In genomic region chr7:22879718-22880306, GRCh38 we compare ENCODE assay signal across 24 cellular contexts. TPM values are rescaled to one million over a fixed set of nuclear protein-coding genes. Genes with fewer than 3 reads are reported as not detected.
A peak's percentile ranks its signal among the peaks of the same experiment; 100 is the strongest.
DNase-seq lines count a peak whose midpoint lies in the region; ATAC-seq, FAIRE-seq and TF ChIP-seq lines count a peak whose summit lies in the region.
"Had no signal": no experiment of that assay in that cellular context is flagged by ENCODE, and none has a peak within 500 bp of the region (broad histone marks: within the 10 kb centered on the region; RNA-seq: fewer than 3 reads in every experiment).

No MANE protein-coding gene starts in this region.

- H2BK5ac ChIP-seq in H1 (ENCODE audit: low read depth, low read length): no peak overlapping the region

- no peaks in the 10 kb centered on the region for H4K20me1 ChIP-seq in GM23338 (replicated peaks; ENCODE audit: insufficient read depth)
- H4K20me1 ChIP-seq in H1 (replicated peaks in 1 of 2; ENCODE audit: control insufficient read depth in 1 of 2, insufficient read depth in 2 of 2, low read length in 2 of 2): no peaks in the 10 kb centered on the region

- peaks cover 6% of the 10 kb centered on the region; the same call in 1 of the 2 replicates for H3K9me2 ChIP-seq in GM23338 (ENCODE audit: insufficient read depth)

- FAIRE-seq in H1 (lab: Jason Lieb, UNC) (no peak), frontal cortex (lab: Jason Lieb, UNC) (no peak)
- FAIRE-seq: GM12878, GM19239, HepG2 had no signal

- H3K4me3 ChIP-seq in GM23338 (no peak overlapping the region), H1 (ENCODE audit: extremely low read depth in 1 of 4, insufficient read depth in 2 of 4, low read depth in 3 of 4, low read length in 4 of 4) (no peak overlapping the region)
- H3K4me3 ChIP-seq: GM12878 had no signal

- POLR2A ChIA-PET in H1 (lab: Charles Lee; ENCODE audit: partially characterized antibody): interaction anchor here (11.9 kb wide), 1 partner anchor 16 kb away, joined by 125 read pairs; no protein-coding TSS in a partner anchor

- H3K4me2 ChIP-seq in GM23338: no peak overlapping the region
- H3K4me2 ChIP-seq in H1 (ENCODE audit: insufficient read depth in 1 of 2, low read depth in 2 of 2, low read length in 2 of 2): no peak overlapping the region

- no peak for TF ChIP-seq POLR2A in H1 (IDR thresholded peaks at IDR 0.05; ENCODE audit: control extremely low read depth in 1 of 2, low read depth in 2 of 2, low read length in 2 of 2)

- H3K14ac ChIP-seq in H1 (ENCODE audit: insufficient read length): no peak overlapping the region

- no peak overlapping the region for H4K8ac ChIP-seq in H1 (ENCODE audit: extremely low read depth, insufficient read depth, low read length)

- no peak overlapping the region for H3K23ac ChIP-seq in H1 (ENCODE audit: insufficient read length)

- no peak for TF ChIP-seq CTCF in GM23338 (conservative IDR thresholded peaks at IDR 0.05; ENCODE audit: low read depth in 2 of 2)
- no peak for TF ChIP-seq CTCF in H1 (IDR thresholded peaks at IDR 0.05; ENCODE audit: control extremely low read depth in 1 of 3, insufficient read depth in 1 of 3, low read depth in 1 of 3, low read length in 3 of 3)
- TF ChIP-seq CTCF in nephron progenitor cell (IDR thresholded peaks at IDR 0.05): no peak

- no peaks in the 10 kb centered on the region for H3K36me3 ChIP-seq in GM23338 (ENCODE audit: insufficient read depth)
- H3K36me3 ChIP-seq in H1 (ENCODE audit: control insufficient read depth in 2 of 4, insufficient read depth in 4 of 4, low read length in 3 of 4): no peaks in the 10 kb centered on the region
- H3K36me3 ChIP-seq: BE2C had no signal

- no peak for TF ChIP-seq RAD21 in H1 (IDR thresholded peaks at IDR 0.05 in 1 of 2, conservative IDR thresholded peaks at IDR 0.05 in 1 of 2; ENCODE audit: low read depth in 2 of 2, low read length in 2 of 2)

- H3K9ac ChIP-seq in H1 (replicated peaks in 1 of 4; ENCODE audit: extremely low read depth in 1 of 4, low read depth in 3 of 4, low read length in 3 of 4): no peak overlapping the region

- H3K4me1 Mint-ChIP-seq in GM23338 (peaks cover 7% of the 10 kb centered on the region; the same call in 2 of the 3 replicates), nephron progenitor cell (peaks cover 15% of the 10 kb centered on the region)

- H3K56ac ChIP-seq in H1 (replicated peaks; ENCODE audit: insufficient read length, low read depth, low read length): no peak overlapping the region

- H3K4me1 ChIP-seq in GM23338 (ENCODE audit: insufficient read depth) (no peaks in the 10 kb centered on the region), H1 (replicated peaks in 1 of 4; ENCODE audit: control insufficient read depth in 3 of 4, insufficient read depth in 4 of 4, low read length in 3 of 4) (0 out of 7 replicates have a peak, but pooled peaks cover 0 to 2% (median 0%) of the 10 kb centered on the region in 4 experiments)
- H3K4me1 ChIP-seq: BE2C had no signal

- no peak overlapping the region for H4K91ac ChIP-seq in H1 (replicated peaks; ENCODE audit: insufficient read length, low read length)

- H3K27ac ChIP-seq in GM23338 (ENCODE audit: low read depth): no peak overlapping the region
- H3K27ac ChIP-seq in H1 (ENCODE audit: low read depth, low read length): no peak overlapping the region

- DNase-seq in GM23338 (ENCODE audit: low spot score): no peak
- peak; percentile 27 to 31 for DNase-seq in Kasumi-1 (lab: John Stamatoyannopoulos, UW)
- DNase-seq in H1 (ENCODE audit: low read depth in 1 of 2, low spot score in 2 of 2): no peak
- DNase-seq in nephron progenitor cell: no peak
- no peak for DNase-seq in frontal cortex (ENCODE audit: low spot score in 2 of 2)
- DNase-seq in UCSD-AML1 (lab: John Stamatoyannopoulos, UW; ENCODE audit: unreplicated experiment): no peak
- no peak for DNase-seq in globus pallidus (ENCODE audit: low spot score)
- no peak for DNase-seq in T-helper 1 cell
- DNase-seq: 8988T; BE2C; C1 segment of cervical spinal cord; CD4-positive, CD25-positive, alpha-beta regulatory T cell; CD8-positive, alpha-beta memory T cell; COR-L47; DMS 273 treated with DMSO at 0.1 percent for 48 hours; DMS53; DND-41; EL; H7 had no signal

- H3K27me3 Mint-ChIP-seq in GM23338 (ENCODE audit: insufficient read depth, low read depth, poor library complexity) (peaks cover 6% of the 10 kb centered on the region), nephron progenitor cell (ENCODE audit: low read depth, poor library complexity) (peaks cover 3% of the 10 kb centered on the region)
- H3K27me3 Mint-ChIP-seq: CD4-positive, CD25-positive, alpha-beta regulatory T cell; IgD-negative memory B cell had no signal

- H3K27ac Mint-ChIP-seq in GM23338 (no peak overlapping the region), nephron progenitor cell (peak overlapping the region; percentile 40)
- H3K27ac Mint-ChIP-seq: IgD-negative memory B cell had no signal

- H2BK15ac ChIP-seq in H1 (ENCODE audit: low read length): no peak overlapping the region

- no peaks in the 10 kb centered on the region for H3K79me1 ChIP-seq in H1 (ENCODE audit: low read depth, low read length)

- no peaks in the 10 kb centered on the region for H3K9me3 ChIP-seq in H1 (ENCODE audit: insufficient read depth in 2 of 2, low read depth in 1 of 2, low read length in 1 of 2)
- H3K9me3 ChIP-seq: BE2C had no signal

- no peak overlapping the region for H4K5ac ChIP-seq in H1 (ENCODE audit: insufficient read length, low read depth, low read length)

- H3K36me3 Mint-ChIP-seq in GM23338 (ENCODE audit: low read depth) (0 out of 3 replicates have a peak, but pooled peaks cover 3% of the 10 kb centered on the region), nephron progenitor cell (ENCODE audit: low read depth) (no peaks in the 10 kb centered on the region)
- H3K36me3 Mint-ChIP-seq: CD4-positive, CD25-positive, alpha-beta regulatory T cell had no signal

- H3K9me3 Mint-ChIP-seq in GM23338 (peaks cover 10% of the 10 kb centered on the region; the same call in 2 of the 3 replicates), nephron progenitor cell (no peaks in the 10 kb centered on the region)
- H3K9me3 Mint-ChIP-seq: CD8-positive, alpha-beta memory T cell; IgD-negative memory B cell had no signal

- H3K4me3 Mint-ChIP-seq in GM23338 (no peak overlapping the region; the same call in 2 of the 3 replicates), nephron progenitor cell (no peak overlapping the region)
- H3K4me3 Mint-ChIP-seq: CD4-positive, CD25-positive, alpha-beta regulatory T cell; IgD-negative memory B cell had no signal

- H2BK120ac ChIP-seq in H1 (replicated peaks; ENCODE audit: low read depth, low read length): no peak overlapping the region

- WGBS in H1 (ENCODE audit: extremely low coverage in 1 of 2, insufficient coverage in 1 of 2, insufficient read length in 1 of 2, insufficient replicate concordance in 2 of 2, low coverage in 1 of 2, low lambda C conversion rate in 2 of 2, missing lambda C conversion rate in 1 of 2), 2 experiments: 59% methylated on average over 7 of the region's 7 CpGs; no CpG with 5 or more reads in 1 of the 2 experiments

- no peak overlapping the region for H2BK20ac ChIP-seq in H1 (ENCODE audit: low read length)

- H3K27me3 ChIP-seq in GM23338 (ENCODE audit: insufficient read depth): no peaks in the 10 kb centered on the region
- H3K27me3 ChIP-seq in H1 (replicated peaks in 1 of 4; ENCODE audit: control insufficient read depth in 3 of 4, extremely low read depth in 1 of 4, insufficient read depth in 3 of 4, low read length in 3 of 4): no peaks in the 10 kb centered on the region

- H3K18ac ChIP-seq in H1 (ENCODE audit: extremely low read depth, low read length): no peak overlapping the region

- CTCF ChIA-PET in H1 (lab: Charles Lee; ENCODE audit: partially characterized antibody): interaction anchor here (1.4 kb wide), 1 partner anchor 19 kb away, joined by 7 read pairs; no protein-coding TSS in a partner anchor

- no peaks in the 10 kb centered on the region for H3F3A ChIP-seq in GM23338 (replicated peaks; ENCODE audit: low read depth)

- ATAC-seq in GM23338: no peak
- ATAC-seq: GM12878, HCT116, HepG2 had no signal

- no peak overlapping the region for H2AK5ac ChIP-seq in H1 (ENCODE audit: low read depth, low read length)

- TF ChIP-seq EP300 in H1 (IDR thresholded peaks at IDR 0.05; ENCODE audit: borderline replicate concordance in 1 of 2, low read depth in 2 of 2, low read length in 2 of 2): no peak

- H3K23me2 ChIP-seq in H1 (ENCODE audit: low read depth, low read length): no peaks in the 10 kb centered on the region

- no peak overlapping the region for H2BK12ac ChIP-seq in H1 (ENCODE audit: low read depth, low read length)

- H3K79me2 ChIP-seq in GM23338 (replicated peaks; ENCODE audit: insufficient read depth) (no peaks in the 10 kb centered on the region), H1 (ENCODE audit: control insufficient read depth in 1 of 2, insufficient read depth in 2 of 2, low read length in 2 of 2) (no peaks in the 10 kb centered on the region)

- H3K4ac ChIP-seq in H1 (replicated peaks; ENCODE audit: insufficient read length, low read depth, low read length): no peak overlapping the region

- H2AFZ ChIP-seq in GM23338 (peak overlapping the region; percentile 89), H1 (ENCODE audit: low read length) (0 out of 2 replicates have a peak overlapping the region, but pooled peaks have one; percentile 79)

TF ChIP-seq in GM23338, 12 proteins besides CTCF, POLR2A, EP300 and RAD21 (continues in another document):
- TF ChIP-seq POLR2AphosphoS5 (IDR thresholded peaks at IDR 0.05; ENCODE audit: low read depth) (no peak), ZNF331 (CRISPR knock-in tag; IDR thresholded peaks at IDR 0.05; ENCODE audit: low read depth) (no peak)

TF ChIP-seq in H1, 55 proteins besides CTCF, POLR2A, EP300 and RAD21 (continues in another document):
- TF ChIP-seq SRF (IDR thresholded peaks at IDR 0.05; ENCODE audit: low read depth, low read length) (no peak), FOSL1 (IDR thresholded peaks at IDR 0.05; ENCODE audit: insufficient read depth, low read depth, low read length) (no peak), SIN3A (conservative IDR thresholded peaks at IDR 0.05 in 1 of 2, IDR thresholded peaks at IDR 0.05 in 1 of 2; ENCODE audit: low read depth in 1 of 2, low read length in 2 of 2) (no peak), RNF2 (IDR thresholded peaks at IDR 0.05; ENCODE audit: borderline replicate concordance, low read depth, low read length, missing control alignments, poor library complexity, severe bottlenecking) (no peak)

RNA-seq across cellular contexts. Expression of gene TOMM7, which starts 57.2 kb away (rescaled TPM):
- 131 and 164 TPM in 2 replicates for total RNA-seq in GM23338 (2014; rRNA removed; shearing (Covaris generic))
- polyA plus RNA-seq in GM23338 (2016; fragmentation: Nextera tagmentation; extraction: Ambion mirVana): 791 and 920 TPM in 2 replicates
- 389 and 406 TPM in 2 replicates for total RNA-seq in H1 (2021; fragmentation: NEBNext Ultra II Directional; extraction: Animal tissue kit (Norgen Biotek cat#: 25700))
- polyA plus RNA-seq in H1 (2011; rRNA removed): 277 and 508 TPM in 2 replicates
- 339 TPM for polyA plus RNA-seq in H1 (2011; cell fraction: cytosol; rRNA removed)
- polyA plus RNA-seq in H1 (2011; cell fraction: nucleus; rRNA removed): 107 TPM
- 385 to 924 TPM (median 902 TPM) in 4 replicates for polyA plus RNA-seq in H1 (2012, experiment 1 of 2)
- polyA plus RNA-seq in H1 (2012, experiment 2 of 2): 199 TPM
- polyA plus RNA-seq in H1 (2013, experiment 1 of 2): 691 TPM
- polyA plus RNA-seq in H1 (2013, experiment 2 of 2): 740 TPM
- 61.9 and 62.2 TPM in 2 replicates for polyA minus RNA-seq in H1 (2011; rRNA and poly(A)+ RNA removed)
- 93.4 TPM for polyA minus RNA-seq in H1 (2011; cell fraction: cytosol; rRNA and poly(A)+ RNA removed)
- 146 TPM for polyA minus RNA-seq in H1 (2011; cell fraction: nucleus; rRNA and poly(A)+ RNA removed)
- 172 TPM for total RNA-seq in frontal cortex

Comparison
In these comparisons a context has a peak if more than half of its experiments do, and no peak if none do; other contexts are left out.
1. DNase-seq: peak in Kasumi-1 (2 of 2); none in GM23338 (single experiment), H1 (0 of 2), nephron progenitor cell (single experiment), frontal cortex (0 of 2), UCSD-AML1 (single experiment), globus pallidus (single experiment) and T-helper 1 cell (0 of 5).